ENCODE assay signal across 8 cellular contexts in genomic region chr15:40941078-40941527, GRCh38. TPM values are rescaled to one million over a fixed set of nuclear protein-coding genes. Genes with fewer than 3 reads are reported as not detected.
DNase-seq lines count a peak whose midpoint lies in the region; ATAC-seq, FAIRE-seq and TF ChIP-seq lines count a peak whose summit lies in the region.

No MANE protein-coding gene starts in this region.

- peak in 1 of 4 experiments; percentile 27 for DNase-seq in K562 (ENCODE audit: extremely low read depth in 1 of 4, low spot score in 3 of 4)
- no peak for DNase-seq in GM19240 (ENCODE audit: insufficient read length, low spot score)
- DNase-seq in central memory CD4-positive, alpha-beta T cell = no peak
- DNase-seq in iPS-NIHi11 (ENCODE audit: low spot score) = no peak

- CTCF ChIA-PET in K562 (lab: Yijun Ruan, JAX; ENCODE audit: low intra/inter-chr PET ratio) = interaction anchor here (0.6 to 0.7 kb wide), 3 partner anchors 35 to 273 kb away, joined by 3 read pairs; no protein-coding TSS in a partner anchor

- peak overlapping the region; percentile 78 for H3K4me2 ChIP-seq in K562 (ENCODE audit: insufficient read depth, low read length)

- intact Hi-C loops in K562 (cut with micrococcal nuclease) = no loop called here

- H3K27me3 ChIP-seq in ACC112 (ENCODE audit: insufficient read depth, low read length) (no peaks in the 10 kb centered on the region), K562 (ENCODE audit: control insufficient read depth in 2 of 2, insufficient read depth in 2 of 2, low read length in 2 of 2) (peaks cover 2 to 13% of the 10 kb centered on the region in 2 experiments; a peak in 3 of 5 replicates)

- ATAC-seq in HG03097 (IDR thresholded peaks at IDR 0.05; ENCODE audit: low FRiP score, unreplicated experiment) = peak; percentile 4
- no peak for ATAC-seq in K562
- no peak for ATAC-seq in HG02840 (IDR thresholded peaks at IDR 0.05; ENCODE audit: low FRiP score, unreplicated experiment)

- H3K79me2 ChIP-seq in ACC112 (ENCODE audit: control insufficient read depth, insufficient read depth, low read length, unreplicated experiment) = peaks cover 2% of the 10 kb centered on the region
- H3K79me2 ChIP-seq in K562 (ENCODE audit: control insufficient read depth, insufficient read depth, low read length) = no peaks in the 10 kb centered on the region

- H3K4me3 ChIP-seq in ACC112 (ENCODE audit: low read depth, low read length) = peak overlapping the region; percentile 77
- H3K4me3 ChIP-seq in K562 = peak overlapping the region; percentile 56
- H3K4me3 ChIP-seq in mesodermal cell (ENCODE audit: extremely low read depth, insufficient read depth, low read length, poor library complexity, severe bottlenecking) = peak overlapping the region; percentile 37

- TF ChIP-seq RAD21 in K562 (CRISPR knock-in tag; conservative IDR thresholded peaks at IDR 0.05 in 1 of 2, IDR thresholded peaks at IDR 0.05 in 1 of 2) = no peak

- H3K27ac ChIP-seq in ACC112 (ENCODE audit: low read depth, low read length) = no peak overlapping the region
- peak overlapping the region; percentile 71; the same call in 2 of the 3 replicates for H3K27ac ChIP-seq in K562 (ENCODE audit: extremely low read depth, low read depth, low read length)
- H3K27ac ChIP-seq in mesodermal cell (ENCODE audit: low read depth, low read length, severe bottlenecking) = peak overlapping the region; percentile 88

- peak; percentile 66 for FAIRE-seq in K562 (lab: Jason Lieb, UNC)

- peak overlapping the region; percentile 72 to 88 for H3K9ac ChIP-seq in K562 (ENCODE audit: insufficient read depth in 1 of 2, low read depth in 2 of 2, low read length in 2 of 2)

- TF ChIP-seq POLR2A in K562 (conservative IDR thresholded peaks at IDR 0.05) = no peak

- WGBS in K562 (ENCODE audit: insufficient coverage, low coverage, missing lambda C conversion rate) = 21% methylated on average over 7 of the region's 7 CpGs
- 34% methylated on average over 4 to 5 of the region's 7 CpGs for WGBS in mesodermal cell (ENCODE audit: insufficient coverage in 2 of 2), 2 experiments

- H4K20me1 ChIP-seq in K562 (replicated peaks; ENCODE audit: control insufficient read depth, insufficient read depth, low read length) = no peaks in the 10 kb centered on the region

- H3K4me1 ChIP-seq in ACC112 (ENCODE audit: control insufficient read depth, insufficient read depth, low read length, unreplicated experiment) (peaks cover 33% of the 10 kb centered on the region), K562 (replicated peaks in 1 of 2; ENCODE audit: control insufficient read depth in 2 of 2, insufficient read depth in 2 of 2, low read length in 2 of 2) (peaks cover 5 to 34% of the 10 kb centered on the region in 2 experiments; a peak in 4 of 5 replicates), mesodermal cell (ENCODE audit: control insufficient read depth, insufficient read depth, low read length, poor library complexity, severe bottlenecking) (peaks cover 17% of the 10 kb centered on the region)

- H3K9me1 ChIP-seq in K562 (ENCODE audit: control insufficient read depth, insufficient read depth, low read length) = no peaks in the 10 kb centered on the region

- TSS peak; percentile 83 for BruUV-seq in K562 (replicated peaks; lab: Mats Ljungman, UMichigan)

- H2AFZ ChIP-seq in ACC112 (ENCODE audit: low read length, unreplicated experiment) (no peak overlapping the region), K562 (ENCODE audit: low read depth, low read length) (peak overlapping the region; percentile 99)

- H3K9me3 ChIP-seq in K562 (replicated peaks; ENCODE audit: control insufficient read depth, insufficient read depth, low read depth, low read length) (no peaks in the 10 kb centered on the region), mesodermal cell (ENCODE audit: control insufficient read depth, low read length) (no peaks in the 10 kb centered on the region)

- no peak for TF ChIP-seq EP300 in K562 (IDR thresholded peaks at IDR 0.05; ENCODE audit: low read length)

- in situ Hi-C loops in K562 (cut with MboI) = no loop called here

- POLR2A ChIA-PET in K562 (lab: Yijun Ruan, JAX) = interaction anchor here (0.6 to 3.6 kb wide), 10 partner anchors 9 to 155 kb away, joined by 3 to 17 read pairs (median 3); partner anchors contain the start of gene CHAC1

- TF ChIP-seq CTCF in K562 (IDR thresholded peaks at IDR 0.05 in 2 of 3, conservative IDR thresholded peaks at IDR 0.05 in 1 of 3; ENCODE audit: insufficient read depth in 2 of 3, low read depth in 1 of 3, low read length in 3 of 3) = no peak

- no peaks in the 10 kb centered on the region for H3K36me3 ChIP-seq in ACC112 (ENCODE audit: insufficient read depth, low read length)
- H3K36me3 ChIP-seq in K562 (ENCODE audit: control insufficient read depth, insufficient read depth, low read length) = no peaks in the 10 kb centered on the region
- no peaks in the 10 kb centered on the region for H3K36me3 ChIP-seq in mesodermal cell (ENCODE audit: control insufficient read depth, insufficient read depth, low read length)

RNA-seq across cellular contexts. Expression of gene DLL4, which starts 12.0 kb away (rescaled TPM):
- 3.0 and 5.4 TPM in 2 replicates for total RNA-seq in K562 (2011; cell fraction: chromatin; rRNA removed; ENCODE audit: low replicate concordance)
- total RNA-seq in K562 (2011; cell fraction: nucleolus; rRNA removed) = 5.5 and 6.0 TPM in 2 replicates
- total RNA-seq in K562 (2011; cell fraction: nucleoplasm; rRNA removed) = 2.8 and 3.7 TPM in 2 replicates
- total RNA-seq in K562 (2014; rRNA removed) (0.59 and 0.78 TPM in 2 replicates), K562 (2014; rRNA removed; fragmentation: Illumina TruSeq; extraction: Trizol) (0.26 and 0.40 TPM in 2 replicates), K562 (2015; rRNA removed; fragmentation: Illumina TruSeq; extraction: Trizol) (0.43 and 0.60 TPM in 2 replicates), K562 (2021) (1.1 and 1.3 TPM in 2 replicates)
- polyA plus RNA-seq in K562 (2011; rRNA removed) (0.40 and 0.77 TPM in 2 replicates), K562 (2014; fragmentation: Illumina TruSeq; extraction: Trizol) (0.42 and 0.62 TPM in 2 replicates), K562 (2014; fragmentation: Nextera tagmentation; extraction: Ambion mirVana) (under 1 TPM in 1 of 2 experiments, not detected in 1; 0.04 TPM), K562 (2014; rRNA removed) (0.30 and 0.89 TPM in 2 replicates)
- polyA plus RNA-seq in K562 (2011; cell fraction: cytosol; rRNA removed) = 0.46 and 0.75 TPM in 2 replicates
- 2.3 and 2.4 TPM in 2 replicates for polyA plus RNA-seq in K562 (2011; cell fraction: nucleus; rRNA removed)
- 0.30 and 0.60 TPM in 2 replicates for polyA plus RNA-seq in K562 (2012)
- polyA minus RNA-seq in K562 (2011; rRNA and poly(A)+ RNA removed) = 0.53 and 0.54 TPM in 2 replicates
- 0.57 and 0.64 TPM in 2 replicates for polyA minus RNA-seq in K562 (2011; cell fraction: cytosol; rRNA and poly(A)+ RNA removed)
- polyA minus RNA-seq in K562 (2011; cell fraction: nucleus; rRNA and poly(A)+ RNA removed) = 2.0 and 3.0 TPM in 2 replicates
- 51.5 TPM for polyA plus RNA-seq in mesodermal cell (2013, experiment 1 of 2)
- polyA plus RNA-seq in mesodermal cell (2013, experiment 2 of 2) = 31.4 TPM

RNA-seq across cellular contexts. Expression of gene CHAC1, which starts 12.2 kb away (rescaled TPM):
- total RNA-seq in K562 (2011; cell fraction: chromatin; rRNA removed; ENCODE audit: low replicate concordance) = 6.0 and 19.1 TPM in 2 replicates
- 22.9 and 29.7 TPM in 2 replicates for total RNA-seq in K562 (2011; cell fraction: nucleolus; rRNA removed)
- total RNA-seq in K562 (2011; cell fraction: nucleoplasm; rRNA removed) = 12.4 and 15.8 TPM in 2 replicates
- total RNA-seq in K562 (2014; rRNA removed) (33.2 and 36.8 TPM in 2 replicates), K562 (2014; rRNA removed; fragmentation: Illumina TruSeq; extraction: Trizol) (6.3 and 7.5 TPM in 2 replicates), K562 (2015; rRNA removed; fragmentation: Illumina TruSeq; extraction: Trizol) (0.19 and 0.47 TPM in 2 replicates), K562 (2021) (29.6 and 33.3 TPM in 2 replicates)
- polyA plus RNA-seq in K562 (2011; rRNA removed) (7.1 and 16.0 TPM in 2 replicates), K562 (2014; fragmentation: Illumina TruSeq; extraction: Trizol) (15.1 and 32.3 TPM in 2 replicates), K562 (2014; fragmentation: Nextera tagmentation; extraction: Ambion mirVana) (1 to 10 TPM; 2.5 to 4.4 TPM), K562 (2014; rRNA removed) (33.6 and 39.0 TPM in 2 replicates)
- 20.6 and 22.9 TPM in 2 replicates for polyA plus RNA-seq in K562 (2011; cell fraction: cytosol; rRNA removed)
- 10.7 and 11.2 TPM in 2 replicates for polyA plus RNA-seq in K562 (2011; cell fraction: nucleus; rRNA removed)
- polyA plus RNA-seq in K562 (2012) = 2.9 and 41.9 TPM in 2 replicates
- polyA minus RNA-seq in K562 (2011; rRNA and poly(A)+ RNA removed) = 3.5 and 5.5 TPM in 2 replicates
- 4.1 and 13.5 TPM in 2 replicates for polyA minus RNA-seq in K562 (2011; cell fraction: cytosol; rRNA and poly(A)+ RNA removed)
- polyA minus RNA-seq in K562 (2011; cell fraction: nucleus; rRNA and poly(A)+ RNA removed) = 5.0 and 7.7 TPM in 2 replicates
- polyA plus RNA-seq in mesodermal cell (2013, experiment 1 of 2) = 18.9 TPM
- 18.7 TPM for polyA plus RNA-seq in mesodermal cell (2013, experiment 2 of 2)

RNA-seq across cellular contexts. Expression of gene VPS18, which starts 46.9 kb away (rescaled TPM):
- total RNA-seq in K562 (2011; cell fraction: chromatin; rRNA removed; ENCODE audit: low replicate concordance) = 9.0 and 33.9 TPM in 2 replicates
- total RNA-seq in K562 (2011; cell fraction: nucleolus; rRNA removed) = 25.9 and 30.9 TPM in 2 replicates
- 9.9 and 14.4 TPM in 2 replicates for total RNA-seq in K562 (2011; cell fraction: nucleoplasm; rRNA removed)
- 17.3 and 20.0 TPM in 2 replicates for total RNA-seq in K562 (2014; rRNA removed)
- 4.3 and 5.3 TPM in 2 replicates for total RNA-seq in K562 (2014; rRNA removed; fragmentation: Illumina TruSeq; extraction: Trizol)
- 14.6 and 14.7 TPM in 2 replicates for total RNA-seq in K562 (2015; rRNA removed; fragmentation: Illumina TruSeq; extraction: Trizol)
- 19.9 and 20.8 TPM in 2 replicates for total RNA-seq in K562 (2021)
- polyA plus RNA-seq in K562 (2011; rRNA removed) = 5.9 and 9.0 TPM in 2 replicates
- 8.9 and 18.1 TPM in 2 replicates for polyA plus RNA-seq in K562 (2011; cell fraction: cytosol; rRNA removed)
- 9.1 and 13.6 TPM in 2 replicates for polyA plus RNA-seq in K562 (2011; cell fraction: nucleus; rRNA removed)
- 14.0 and 19.3 TPM in 2 replicates for polyA plus RNA-seq in K562 (2012)
- polyA plus RNA-seq in K562 (2014; fragmentation: Illumina TruSeq; extraction: Trizol) = 9.5 and 11.8 TPM in 2 replicates
- polyA plus RNA-seq in K562 (2014; fragmentation: Nextera tagmentation; extraction: Ambion mirVana) = under 1 TPM; 0.73 to 0.88 TPM
- 8.5 and 9.9 TPM in 2 replicates for polyA plus RNA-seq in K562 (2014; rRNA removed)
- polyA minus RNA-seq in K562 (2011; rRNA and poly(A)+ RNA removed) = 15.1 and 21.7 TPM in 2 replicates
- 17.4 and 23.2 TPM in 2 replicates for polyA minus RNA-seq in K562 (2011; cell fraction: cytosol; rRNA and poly(A)+ RNA removed)
- polyA minus RNA-seq in K562 (2011; cell fraction: nucleus; rRNA and poly(A)+ RNA removed) = 7.5 and 10.6 TPM in 2 replicates
- polyA plus RNA-seq in mesodermal cell (2013, experiment 1 of 2) = 15.4 TPM
- polyA plus RNA-seq in mesodermal cell (2013, experiment 2 of 2) = 14.4 TPM
